Comparison of ENCODE assay signal across 22 cellular contexts in the genomic region with DNA sequence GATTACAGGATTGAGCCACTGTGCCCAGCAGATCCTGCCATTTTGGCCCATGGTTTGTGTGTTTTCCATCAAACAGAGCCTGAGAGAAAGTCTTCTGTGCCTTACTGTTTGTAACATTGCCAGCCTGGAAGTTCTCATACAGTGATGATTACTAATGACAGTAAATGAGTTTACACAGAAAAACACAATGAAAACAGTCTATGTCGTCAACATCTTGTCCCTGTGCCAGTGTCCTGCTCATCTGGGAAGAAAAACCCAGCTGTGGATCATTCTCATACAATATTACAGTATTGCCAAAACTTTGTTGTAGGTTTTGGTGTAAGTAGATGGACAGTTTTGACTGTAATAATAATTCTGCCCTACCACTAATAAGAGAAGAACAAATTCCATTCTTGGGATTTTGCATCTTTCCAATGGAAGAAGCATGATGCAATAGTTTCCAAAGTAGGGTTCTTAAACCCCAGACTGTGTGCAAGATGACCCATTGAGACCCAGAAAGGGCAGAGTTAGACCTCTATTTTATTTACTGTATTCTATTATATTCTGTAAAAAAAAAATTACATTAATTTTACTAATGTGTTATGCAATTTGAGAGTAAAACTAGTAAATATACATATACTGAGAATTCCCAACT.
DNase-seq lines count a peak whose midpoint lies in the region; ATAC-seq and TF ChIP-seq lines count a peak whose summit lies in the region.
"Had no signal": no experiment of that assay in that cellular context is flagged by ENCODE, and none has a peak within 500 bp of the region (broad histone marks: within the 10 kb centered on the region; RNA-seq: fewer than 3 reads in every experiment).

No MANE protein-coding gene starts in this region.

- H3K4me3 ChIP-seq in IMR-90 (ENCODE audit: insufficient read depth, low read depth, low read length) (no peak overlapping the region), SK-N-MC (no peak overlapping the region), fibroblast of villous mesenchyme (ENCODE audit: low read depth, low read length) (no peak overlapping the region)
- H3K4me3 ChIP-seq: BLaER1 had no signal

- H3K14ac ChIP-seq in IMR-90 (replicated peaks; ENCODE audit: low read depth, low read length) = peak overlapping the region; percentile 57; the same call in 1 of the 2 replicates

- H3K4ac ChIP-seq in IMR-90 (ENCODE audit: low read depth, low read length) = no peak overlapping the region

- no peak overlapping the region for H4K91ac ChIP-seq in IMR-90 (ENCODE audit: insufficient read depth, low read depth, low read length)

- TF ChIP-seq RAD21 in IMR-90 (IDR thresholded peaks at IDR 0.05; ENCODE audit: low read length) = no peak

- H3K27ac Mint-ChIP-seq in glutamatergic neuron (ENCODE audit: unreplicated experiment) = no peak overlapping the region
- H3K27ac Mint-ChIP-seq: CD4-positive, alpha-beta T cell had no signal

- no peak overlapping the region for H3K4me2 ChIP-seq in IMR-90 (ENCODE audit: low read depth, low read length)
- H3K4me2 ChIP-seq: BLaER1 had no signal

- H2BK5ac ChIP-seq in IMR-90 (ENCODE audit: low read depth, low read length, poor library complexity, severe bottlenecking) = no peak overlapping the region

- TF ChIP-seq CTCF in IMR-90 (conservative IDR thresholded peaks at IDR 0.05; ENCODE audit: low read depth, low read length) (no peak), fibroblast of villous mesenchyme (IDR thresholded peaks at IDR 0.05; ENCODE audit: insufficient read depth, low read depth, low read length) (no peak), glutamatergic neuron (IDR thresholded peaks at IDR 0.05; ENCODE audit: partially characterized antibody, unreplicated experiment) (no peak)

- no peaks in the 10 kb centered on the region for H3K9me3 Mint-ChIP-seq in glutamatergic neuron (ENCODE audit: unreplicated experiment)

- H3K36me3 ChIP-seq in IMR-90 (ENCODE audit: control insufficient read depth, insufficient read depth, low read length) (no peaks in the 10 kb centered on the region), SK-N-MC (ENCODE audit: insufficient read depth, low read length) (no peaks in the 10 kb centered on the region)
- H3K36me3 ChIP-seq: BLaER1 had no signal

- no peaks in the 10 kb centered on the region for H4K20me1 ChIP-seq in IMR-90 (ENCODE audit: insufficient read depth, low read length)
- H4K20me1 ChIP-seq: BLaER1 had no signal

- H2AK9ac ChIP-seq in IMR-90 (replicated peaks; ENCODE audit: low read depth, low read length, poor library complexity) = no peak overlapping the region

- H2AFZ ChIP-seq in IMR-90 (replicated peaks; ENCODE audit: low read length, poor library complexity) = no peak overlapping the region

- no peak overlapping the region for H2BK20ac ChIP-seq in IMR-90 (ENCODE audit: low read depth, low read length)

- H2BK120ac ChIP-seq in IMR-90 (ENCODE audit: low read depth, low read length) = no peak overlapping the region

- no peak overlapping the region for H3K18ac ChIP-seq in IMR-90 (ENCODE audit: low read depth, low read length)

- H3K23ac ChIP-seq in IMR-90 (ENCODE audit: low read depth, low read length) = no peak overlapping the region

- H2AK5ac ChIP-seq in IMR-90 (ENCODE audit: low read depth, low read length) = no peak overlapping the region

- H3K27me3 ChIP-seq in IMR-90 (ENCODE audit: control insufficient read depth, insufficient read depth, low read length) = peaks cover 3% of the 10 kb centered on the region; the same call in 1 of the 2 replicates
- H3K27me3 ChIP-seq: BLaER1 had no signal

- no peaks in the 10 kb centered on the region for H3K36me3 Mint-ChIP-seq in glutamatergic neuron (ENCODE audit: unreplicated experiment)

- DNase-seq in COR-L47 (lab: John Stamatoyannopoulos, UW) = peak; percentile 77
- DNase-seq in IMR-90 = peak; percentile 18
- no peak for DNase-seq in SK-N-MC (ENCODE audit: low read depth, low spot score)
- peak; percentile 21 for DNase-seq in fibroblast of villous mesenchyme (ENCODE audit: low read depth)
- no peak for DNase-seq in amniotic stem cell (lab: John Stamatoyannopoulos, UW)
- no peak for DNase-seq in NCI-H1930 (lab: John Stamatoyannopoulos, UW)
- no peak for DNase-seq in glutamatergic neuron
- DNase-seq: Caco-2; CD4-positive, alpha-beta T cell; DMS 273 treated with DMSO at 0.1 percent for 48 hours; DND-41; MM.1S; NCI-H1092; NCI-H1436; NCI-H2081 treated with DMSO at 0.1 percent for 48 hours; NCI-H2171 treated with DMSO at 0.1 percent for 48 hours; NCI-H524 treated with DMSO at 0.1 percent for 48 hours; NK-92 treated with Interleukin-12 subunit alpha and Interleukin-12 subunit beta, amount 100 ng/mL, for 24 hours; SHP77 treated with DMSO at 0.1 percent for 48 hours had no signal

- no peak overlapping the region for H2BK15ac ChIP-seq in IMR-90 (ENCODE audit: low read depth, low read length)

- CTCF ChIA-PET in IMR-90 (lab: Yijun Ruan, JAX) = no interaction called here

- H3K4me1 ChIP-seq in IMR-90 (ENCODE audit: control insufficient read depth, insufficient read depth, low read length) = no peaks in the 10 kb centered on the region
- H3K4me1 ChIP-seq: Caco-2 had no signal

- BruUV-seq in IMR-90 (replicated peaks; lab: Mats Ljungman, UMichigan) = no TSS peak

- no peak for TF ChIP-seq POLR2A in IMR-90 (IDR thresholded peaks at IDR 0.05; ENCODE audit: low read depth, low read length)

- no peak overlapping the region for H3K4me3 Mint-ChIP-seq in glutamatergic neuron (ENCODE audit: unreplicated experiment)
- H3K4me3 Mint-ChIP-seq: CD4-positive, alpha-beta T cell had no signal

- H3K56ac ChIP-seq in IMR-90 (ENCODE audit: extremely low read depth, insufficient read depth, low read length) = no peak overlapping the region

- intact Hi-C loops in IMR-90 (cut with micrococcal nuclease) = no loop called here

- dilution Hi-C loops in IMR-90 (cut with HindIII; ENCODE audit: low sequenced_read_pairs, unreplicated experiment) = no loop called here

- no peaks in the 10 kb centered on the region for H3K79me1 ChIP-seq in IMR-90 (ENCODE audit: low read depth in 1 of 2, low read length in 2 of 2)

- peaks cover 13% of the 10 kb centered on the region for H3K4me1 Mint-ChIP-seq in glutamatergic neuron (ENCODE audit: low read depth, unreplicated experiment)

- H3K9me1 ChIP-seq in IMR-90 (ENCODE audit: insufficient read depth, low read length) = no peaks in the 10 kb centered on the region; the same call in 1 of the 2 replicates

- POLR2A ChIA-PET in IMR-90 (lab: Charles Lee; ENCODE audit: unreplicated experiment) = no interaction called here

- H3K9ac ChIP-seq in IMR-90 (ENCODE audit: low read depth, low read length) (no peak overlapping the region), SK-N-MC (ENCODE audit: insufficient read length) (peak overlapping the region; percentile 6)
- H3K9ac ChIP-seq: BLaER1 had no signal

- H3K9me3 ChIP-seq in IMR-90 (ENCODE audit: control insufficient read depth, insufficient read depth, low read length) (no peaks in the 10 kb centered on the region), SK-N-MC (ENCODE audit: low read depth, low read length) (no peaks in the 10 kb centered on the region)
- H3K9me3 ChIP-seq: Caco-2 had no signal

- H4K5ac ChIP-seq in IMR-90 (ENCODE audit: low read depth, low read length) = no peak overlapping the region

- in situ Hi-C loops in IMR-90 (cut with MboI; ENCODE audit: low sequenced_read_pairs) = no loop called here

- ATAC-seq in IMR-90 (ENCODE audit: low read depth) = no peak
- ATAC-seq: SK-N-SH treated with all-trans-retinoic acid at 6 μM for 48 hours had no signal

- no CpG with 5 or more reads among the region's 1 CpG for WGBS in IMR-90 (ENCODE audit: extremely low coverage in 2 of 2, insufficient read length in 1 of 2), 2 experiments

- H3K27ac ChIP-seq in IMR-90 (ENCODE audit: insufficient read depth, low read length) (no peak overlapping the region), SK-N-MC (peak overlapping the region; percentile 100)
- H3K27ac ChIP-seq: BLaER1, RWPE1 had no signal

- H3K27me3 Mint-ChIP-seq in glutamatergic neuron (ENCODE audit: unreplicated experiment) = peaks cover 5% of the 10 kb centered on the region
- H3K27me3 Mint-ChIP-seq: CD4-positive, alpha-beta T cell had no signal

- H4K8ac ChIP-seq in IMR-90 (ENCODE audit: low read depth in 2 of 2, low read length in 2 of 2) = no peak overlapping the region

TF ChIP-seq in IMR-90, 13 proteins besides CTCF, POLR2A, EP300 and RAD21:
- TF ChIP-seq CEBPB (IDR thresholded peaks at IDR 0.05; ENCODE audit: low read depth, low read length) (peak; percentile 53), MAZ (IDR thresholded peaks at IDR 0.05; ENCODE audit: borderline replicate concordance, low read depth, low read length) (no peak)

Comparison
In these comparisons a context has a peak if more than half of its experiments do, and no peak if none do; other contexts are left out.
1. DNase-seq: peak in COR-L47 (single experiment), IMR-90 (single experiment) and fibroblast of villous mesenchyme (single experiment); none in SK-N-MC (single experiment), amniotic stem cell (single experiment), NCI-H1930 (0 of 2) and glutamatergic neuron (single experiment).